ENCODE assay signal across 26 cellular contexts in the genomic region with DNA sequence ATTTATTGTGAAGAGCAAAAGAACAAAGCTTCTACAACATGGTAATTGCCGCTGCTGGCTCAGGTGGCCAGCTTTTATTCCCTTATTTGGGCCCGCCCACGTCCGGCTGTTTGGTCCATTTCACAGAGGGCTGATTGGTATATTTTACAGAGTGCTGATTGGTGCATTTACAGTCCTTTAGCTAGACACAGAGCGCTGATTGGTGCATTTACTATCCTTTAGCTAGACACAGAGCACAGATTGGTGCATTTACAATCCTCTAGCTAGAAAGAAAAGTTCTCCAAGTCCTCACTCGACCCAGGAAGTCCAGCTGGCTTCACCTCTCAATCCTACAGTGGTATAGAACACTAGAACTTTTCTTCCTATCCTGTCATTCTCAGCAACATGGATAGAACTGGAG. TPM values are rescaled to one million over a fixed set of nuclear protein-coding genes. Genes with fewer than 3 reads are reported as not detected.
DNase-seq lines count a peak whose midpoint lies in the region; ATAC-seq, FAIRE-seq and TF ChIP-seq lines count a peak whose summit lies in the region.
"Had no signal": no experiment of that assay in that cellular context is flagged by ENCODE, and none has a peak within 500 bp of the region (broad histone marks: within the 10 kb centered on the region; RNA-seq: fewer than 3 reads in every experiment).

No MANE protein-coding gene starts in this region.

- no peaks in the 10 kb centered on the region for H4K20me1 ChIP-seq in HepG2 (ENCODE audit: insufficient read depth, low read length)
- H4K20me1 ChIP-seq in K562 (replicated peaks; ENCODE audit: control insufficient read depth, insufficient read depth, low read length), result no peaks in the 10 kb centered on the region
- H4K20me1 ChIP-seq: BLaER1 had no signal

- H2AFZ ChIP-seq in HepG2 (ENCODE audit: low read length) (no peak overlapping the region), K562 (ENCODE audit: low read depth, low read length) (no peak overlapping the region)

- no peaks in the 10 kb centered on the region for H3K79me2 ChIP-seq in HepG2 (ENCODE audit: insufficient read depth, low read length)
- no peaks in the 10 kb centered on the region for H3K79me2 ChIP-seq in K562 (ENCODE audit: control insufficient read depth, insufficient read depth, low read length)

- no peak for DNase-seq in HepG2 (ENCODE audit: low spot score)
- DNase-seq in right lobe of liver, result no peak
- DNase-seq in K562 (ENCODE audit: extremely low read depth in 1 of 4, low spot score in 3 of 4), result no peak
- DNase-seq in thyroid gland, result no peak
- no peak for DNase-seq in prostate gland (ENCODE audit: low spot score)
- DNase-seq in tibial nerve (ENCODE audit: low spot score in 2 of 2), result no peak
- DNase-seq: BE2C; C1 segment of cervical spinal cord; CD4-positive, alpha-beta memory T cell; CD4-positive, CD25-positive, alpha-beta regulatory T cell; CD8-positive, alpha-beta memory T cell; COR-L47; DMS 273 treated with DMSO at 0.1 percent for 48 hours; DMS153; DMS53; DMS79; DND-41; EL; GDM1 had no signal

- H3K27me3 ChIP-seq in HepG2 (ENCODE audit: control insufficient read depth in 1 of 2, insufficient read depth in 2 of 2, low read length in 2 of 2) (no peaks in the 10 kb centered on the region), right lobe of liver (no peaks in the 10 kb centered on the region), K562 (ENCODE audit: control insufficient read depth in 2 of 2, insufficient read depth in 2 of 2, low read length in 2 of 2) (peaks cover 0 to 4% of the 10 kb centered on the region in 2 experiments; a peak in 1 of 5 replicates), thyroid gland (no peaks in the 10 kb centered on the region), prostate gland (replicated peaks; ENCODE audit: insufficient read depth) (no peaks in the 10 kb centered on the region), tibial nerve (no peaks in the 10 kb centered on the region)
- H3K27me3 ChIP-seq: BE2C, BLaER1 had no signal

- TF ChIP-seq CTCF in HepG2 (CRISPR knock-in tag; IDR thresholded peaks at IDR 0.05), result no peak
- TF ChIP-seq CTCF in right lobe of liver (IDR thresholded peaks at IDR 0.05), result no peak
- TF ChIP-seq CTCF in K562 (IDR thresholded peaks at IDR 0.05 in 2 of 3, conservative IDR thresholded peaks at IDR 0.05 in 1 of 3; ENCODE audit: insufficient read depth in 2 of 3, low read depth in 1 of 3, low read length in 3 of 3), result no peak
- no peak for TF ChIP-seq CTCF in thyroid gland (IDR thresholded peaks at IDR 0.05)
- TF ChIP-seq CTCF in prostate gland (IDR thresholded peaks at IDR 0.05), result no peak
- no peak for TF ChIP-seq CTCF in tibial nerve (IDR thresholded peaks at IDR 0.05)

- 85% methylated on average over 6 of the region's 6 CpGs for WGBS in HepG2 (ENCODE audit: low lambda C conversion rate)
- 58% methylated on average over 3 of the region's 6 CpGs for WGBS in right lobe of liver (ENCODE audit: insufficient coverage, low coverage, low lambda C conversion rate, missing lambda C conversion rate)
- WGBS in K562 (ENCODE audit: insufficient coverage, low coverage, missing lambda C conversion rate), result 4% methylated on average over 6 of the region's 6 CpGs
- WGBS in thyroid gland, 2 donors, result 83 to 86% methylated on average over 6 of the region's 6 CpGs
- WGBS in prostate gland, result 80% methylated on average over 6 of the region's 6 CpGs
- 89 to 91% methylated on average over 6 of the region's 6 CpGs for WGBS in tibial nerve, 2 donors

- CTCF ChIA-PET in HepG2 (lab: Yijun Ruan, JAX; ENCODE audit: low intra/inter-chr PET ratio, low total read pairs) (no interaction called here), K562 (lab: Yijun Ruan, JAX; ENCODE audit: low intra/inter-chr PET ratio) (no interaction called here)

- in situ Hi-C loops in HepG2 (cut with HindIII; ENCODE audit: extremely low pct_ligation_motif_present, low pct_unique_long_range_greater_than_20kb) (no loop called here), K562 (cut with MboI) (no loop called here)

- POLR2A ChIA-PET in HepG2 (lab: Yijun Ruan, JAX) (no interaction called here), K562 (lab: Yijun Ruan, JAX) (no interaction called here)

- TF ChIP-seq RAD21 in HepG2 (CRISPR knock-in tag; IDR thresholded peaks at IDR 0.05), result no peak
- TF ChIP-seq RAD21 in K562 (CRISPR knock-in tag; conservative IDR thresholded peaks at IDR 0.05 in 1 of 2, IDR thresholded peaks at IDR 0.05 in 1 of 2), result no peak

- H3K4me2 ChIP-seq in HepG2 (ENCODE audit: low read depth, low read length), result no peak overlapping the region
- no peak overlapping the region for H3K4me2 ChIP-seq in K562 (ENCODE audit: insufficient read depth, low read length)
- H3K4me2 ChIP-seq: A549, BLaER1 had no signal

- FAIRE-seq in HepG2 (lab: Jason Lieb, UNC), result no peak
- no peak for FAIRE-seq in K562 (lab: Jason Lieb, UNC)
- FAIRE-seq: A549, GM12878, GM12892, GM18507, GM19239 had no signal

- BruUV-seq in HepG2 (replicated peaks; lab: Mats Ljungman, UMichigan), result no TSS peak
- BruUV-seq in K562 (replicated peaks; lab: Mats Ljungman, UMichigan), result no TSS peak

- no peak for ATAC-seq in HepG2
- ATAC-seq in right lobe of liver, result no peak
- ATAC-seq in K562, result no peak
- ATAC-seq: A549, GM12878 had no signal

- H3K36me3 ChIP-seq in HepG2 (replicated peaks in 1 of 2; ENCODE audit: control insufficient read depth in 1 of 2, insufficient read depth in 2 of 2, low read length in 2 of 2) (no peaks in the 10 kb centered on the region), right lobe of liver (no peaks in the 10 kb centered on the region), K562 (ENCODE audit: control insufficient read depth, insufficient read depth, low read length) (no peaks in the 10 kb centered on the region), thyroid gland (no peaks in the 10 kb centered on the region), prostate gland (no peaks in the 10 kb centered on the region), tibial nerve (no peaks in the 10 kb centered on the region)
- H3K36me3 ChIP-seq: BE2C, BLaER1 had no signal

- H3K9me3 ChIP-seq in HepG2 (ENCODE audit: low read length), result no peaks in the 10 kb centered on the region
- no peaks in the 10 kb centered on the region for H3K9me3 ChIP-seq in right lobe of liver
- H3K9me3 ChIP-seq in K562 (replicated peaks; ENCODE audit: control insufficient read depth, insufficient read depth, low read depth, low read length), result no peaks in the 10 kb centered on the region
- no peaks in the 10 kb centered on the region for H3K9me3 ChIP-seq in thyroid gland
- H3K9me3 ChIP-seq in prostate gland, result no peaks in the 10 kb centered on the region
- no peaks in the 10 kb centered on the region for H3K9me3 ChIP-seq in tibial nerve
- H3K9me3 ChIP-seq: A549, BE2C had no signal

- H3K4me1 ChIP-seq in HepG2 (ENCODE audit: insufficient read depth, low read length) (peaks cover 86% of the 10 kb centered on the region), right lobe of liver (peaks cover 0 to 15% (median 3%) of the 10 kb centered on the region in 4 donors), K562 (replicated peaks in 1 of 2; ENCODE audit: control insufficient read depth in 2 of 2, insufficient read depth in 2 of 2, low read length in 2 of 2) (no peaks in the 10 kb centered on the region; a peak in 1 of 5 replicates), thyroid gland (peaks cover 11 to 15% of the 10 kb centered on the region in 2 donors), prostate gland (replicated peaks) (no peaks in the 10 kb centered on the region), tibial nerve (no peaks in the 10 kb centered on the region)
- H3K4me1 ChIP-seq: A549, BLaER1 had no signal

- H3K9ac ChIP-seq in HepG2 (ENCODE audit: insufficient read depth, low read depth, low read length) (no peak overlapping the region), K562 (ENCODE audit: insufficient read depth in 1 of 2, low read depth in 2 of 2, low read length in 2 of 2) (no peak overlapping the region)
- H3K9ac ChIP-seq: BLaER1 had no signal

- no peaks in the 10 kb centered on the region for H3K9me1 ChIP-seq in K562 (ENCODE audit: control insufficient read depth, insufficient read depth, low read length)

- H3K27ac ChIP-seq in HepG2 (ENCODE audit: extremely low read length, insufficient read depth, low read length) (no peak overlapping the region), right lobe of liver (no peak overlapping the region), K562 (ENCODE audit: extremely low read depth, low read depth, low read length) (no peak overlapping the region), thyroid gland (peak overlapping the region in 2 of 3 donors; percentile 64 to 67), prostate gland (no peak overlapping the region), tibial nerve (no peak overlapping the region)
- H3K27ac ChIP-seq: 22Rv1, A549, BLaER1 had no signal

- no peak for TF ChIP-seq POLR2A in HepG2 (IDR thresholded peaks at IDR 0.05; ENCODE audit: insufficient read depth in 1 of 2, low read depth in 2 of 2, low read length in 2 of 2)
- no peak for TF ChIP-seq POLR2A in right lobe of liver (IDR thresholded peaks at IDR 0.05)
- no peak for TF ChIP-seq POLR2A in K562 (conservative IDR thresholded peaks at IDR 0.05)
- TF ChIP-seq POLR2A in thyroid gland (IDR thresholded peaks at IDR 0.05), result no peak
- no peak for TF ChIP-seq POLR2A in prostate gland (IDR thresholded peaks at IDR 0.05)
- no peak for TF ChIP-seq POLR2A in tibial nerve (IDR thresholded peaks at IDR 0.05)

- TF ChIP-seq EP300 in HepG2 (IDR thresholded peaks at IDR 0.05; ENCODE audit: low read depth in 2 of 2, low read length in 2 of 2) (no peak), HepG2 (CRISPR knock-in tag; IDR thresholded peaks at IDR 0.05; ENCODE audit: borderline replicate concordance) (no peak), K562 (IDR thresholded peaks at IDR 0.05; ENCODE audit: low read length) (no peak), tibial nerve (IDR thresholded peaks at IDR 0.05) (no peak)

- H3K4me3 ChIP-seq in HepG2 (replicated peaks in 1 of 3; ENCODE audit: insufficient read depth in 1 of 3, low read depth in 2 of 3, low read length in 3 of 3) (no peak overlapping the region), right lobe of liver (no peak overlapping the region), K562 (no peak overlapping the region), thyroid gland (replicated peaks in 1 of 3) (no peak overlapping the region), prostate gland (no peak overlapping the region), tibial nerve (no peak overlapping the region)
- H3K4me3 ChIP-seq: A549, BLaER1, GM12878 had no signal

- intact Hi-C loops in HepG2 (cut with micrococcal nuclease; ENCODE audit: unreplicated experiment), result loop anchor here (10.0 kb wide), 1 partner anchor 254 kb away; no protein-coding TSS in a partner anchor
- intact Hi-C loops in right lobe of liver (cut with DNase I), result no loop called here
- intact Hi-C loops in K562 (cut with micrococcal nuclease), result no loop called here
- intact Hi-C loops in thyroid gland (cut with DNase I), result no loop called here
- intact Hi-C loops in prostate gland (cut with DNase I), result no loop called here

RNA-seq across cellular contexts. Expression of a gene that starts 33.7 kb away (rescaled TPM):
- total RNA-seq in HepG2 (2016; rRNA removed; fragmentation: Illumina TruSeq; extraction: Trizol) (70.1 and 70.6 TPM in 2 replicates), right lobe of liver (100 to 1,000 TPM in 1 of 6 experiments, 10 to 100 TPM in 5; 44.9 to 104 (median 80.0) TPM), K562 (2014; rRNA removed) (not detected in 2 replicates), K562 (2014; rRNA removed; fragmentation: Illumina TruSeq; extraction: Trizol) (0.07 and 0.16 TPM in 2 replicates), K562 (2015; rRNA removed; fragmentation: Illumina TruSeq; extraction: Trizol) (not detected in 2 replicates), K562 (2021) (0.29 and 0.45 TPM in 2 replicates), thyroid gland (100 to 1,000 TPM; 103 to 172 (median 129) TPM), prostate gland (10 to 100 TPM; 70.6 to 77.5 TPM), tibial nerve (10 to 100 TPM; 21.4 to 28.5 (median 24.9) TPM)
- total RNA-seq in HepG2 (2016; cell fraction: cytosol; rRNA removed; fragmentation: Illumina TruSeq; extraction: Trizol; ENCODE audit: low read depth), result 91.6 and 94.1 TPM in 2 replicates
- total RNA-seq in HepG2 (2016; cell fraction: insoluble cytoplasmic fraction; rRNA removed; fragmentation: Illumina TruSeq; extraction: Trizol), result 64.4 and 75.8 TPM in 2 replicates
- 122 and 143 TPM in 2 replicates for total RNA-seq in HepG2 (2016; cell fraction: membrane; rRNA removed; fragmentation: Illumina TruSeq; extraction: Trizol)
- 136 and 157 TPM in 2 replicates for total RNA-seq in HepG2 (2016; cell fraction: nucleus; rRNA removed; fragmentation: Illumina TruSeq; extraction: Trizol)
- polyA plus RNA-seq in HepG2 (2011; rRNA removed) (109 and 126 TPM in 2 replicates), K562 (2011; rRNA removed) (0.04 and 0.11 TPM in 2 replicates), K562 (2014; fragmentation: Illumina TruSeq; extraction: Trizol) (0.06 and 0.17 TPM in 2 replicates), K562 (2014; fragmentation: Nextera tagmentation; extraction: Ambion mirVana) (under 1 TPM in 1 of 2 experiments, not detected in 1; 0.04 TPM), K562 (2014; rRNA removed) (0.03 and 0.05 TPM in 2 replicates)
- 71.5 and 112 TPM in 2 replicates for polyA plus RNA-seq in HepG2 (2011; cell fraction: cytosol; rRNA removed)
- 463 and 562 TPM in 2 replicates for polyA plus RNA-seq in HepG2 (2011; cell fraction: nucleus; rRNA removed)
- polyA plus RNA-seq in HepG2 (2012), result 322 and 394 TPM in 2 replicates
- polyA plus RNA-seq in HepG2 (2016; cell fraction: cytosol; fragmentation: Illumina TruSeq; extraction: Trizol; ENCODE audit: low read depth), result 109 and 112 TPM in 2 replicates
- polyA plus RNA-seq in HepG2 (2016; cell fraction: insoluble cytoplasmic fraction; fragmentation: Illumina TruSeq; extraction: Trizol; ENCODE audit: low read depth), result 77.6 and 113 TPM in 2 replicates
- polyA plus RNA-seq in HepG2 (2016; cell fraction: membrane; fragmentation: Illumina TruSeq; extraction: Trizol; ENCODE audit: low read depth), result 192 and 207 TPM in 2 replicates
- 224 and 256 TPM in 2 replicates for polyA plus RNA-seq in HepG2 (2016; cell fraction: nucleus; fragmentation: Illumina TruSeq; extraction: Trizol; ENCODE audit: insufficient read depth, low read depth)
- polyA minus RNA-seq in HepG2 (2011; rRNA and poly(A)+ RNA removed; ENCODE audit: low replicate concordance), result 0.68 and 162 TPM in 2 replicates
- 152 and 206 TPM in 2 replicates for polyA minus RNA-seq in HepG2 (2011; cell fraction: cytosol; rRNA and poly(A)+ RNA removed)
- polyA minus RNA-seq in HepG2 (2011; cell fraction: nucleus; rRNA and poly(A)+ RNA removed), result 598 and 660 TPM in 2 replicates
- total RNA-seq in K562 (2011; cell fraction: chromatin; rRNA removed; ENCODE audit: low replicate concordance), result 0.44 and 1.3 TPM in 2 replicates
- total RNA-seq in K562 (2011; cell fraction: nucleolus; rRNA removed), result not detected in 2 replicates
- total RNA-seq in K562 (2011; cell fraction: nucleoplasm; rRNA removed), result 0.08 and 0.44 TPM in 2 replicates
- 0.06 TPM in 1 of 2 replicates, not detected in the other for polyA plus RNA-seq in K562 (2011; cell fraction: cytosol; rRNA removed)
- polyA plus RNA-seq in K562 (2011; cell fraction: nucleus; rRNA removed), result 0.08 and 0.09 TPM in 2 replicates
- 0.20 and 0.32 TPM in 2 replicates for polyA plus RNA-seq in K562 (2012)
- polyA minus RNA-seq in K562 (2011; rRNA and poly(A)+ RNA removed), result 0.11 and 0.21 TPM in 2 replicates
- 2.0 TPM in 1 of 2 replicates, not detected in the other for polyA minus RNA-seq in K562 (2011; cell fraction: cytosol; rRNA and poly(A)+ RNA removed)
- polyA minus RNA-seq in K562 (2011; cell fraction: nucleus; rRNA and poly(A)+ RNA removed), result 0.13 and 1.00 TPM in 2 replicates

Comparison
In these comparisons a context has a peak if more than half of its experiments do, and no peak if none do; other contexts are left out.
1. H3K27ac ChIP-seq: peak in thyroid gland (2 of 3); none in HepG2 (single experiment), right lobe of liver (0 of 3), K562 (single experiment), prostate gland (0 of 2) and tibial nerve (0 of 4).
2. RNA of a gene that starts 33.7 kb away (total RNA-seq): 103 to 172 TPM in thyroid gland, 44.9 to 104 TPM in right lobe of liver, 70.6 to 77.5 TPM in prostate gland, 64.4 to 157 TPM in HepG2 and 21.4 to 28.5 TPM in tibial nerve; 0.07 to 1.3 TPM in K562; every median in the first group is over 4 times any median in the second.